In the genomic region with DNA sequence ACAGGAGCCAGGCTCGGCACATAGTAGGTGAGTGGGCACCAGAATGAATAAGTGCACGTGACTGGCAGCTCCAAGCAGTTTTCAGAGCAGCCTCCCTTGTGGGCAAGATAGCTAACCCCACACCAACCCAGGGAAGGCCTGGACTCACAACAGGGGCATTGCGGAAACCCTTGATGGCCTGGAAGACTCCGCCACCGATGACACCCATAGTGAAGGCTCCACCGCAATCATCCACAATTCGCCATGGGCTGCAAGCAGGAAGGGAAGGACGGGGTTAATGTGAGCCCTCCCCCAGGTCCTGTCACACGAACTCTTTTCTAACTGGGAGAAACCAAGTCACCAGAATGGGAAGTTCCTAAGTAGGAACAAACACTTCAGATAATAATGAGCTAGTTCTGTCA, we compare ENCODE assay signal across 7 cellular contexts. TPM values are rescaled to one million over a fixed set of nuclear protein-coding genes. Genes with fewer than 3 reads are reported as not detected.
DNase-seq lines count a peak whose midpoint lies in the region; ATAC-seq and TF ChIP-seq lines count a peak whose summit lies in the region.

No MANE protein-coding gene starts in this region.

- no peak overlapping the region for H2AFZ ChIP-seq in OCI-LY1 (ENCODE audit: low read length)
- H2AFZ ChIP-seq in neural progenitor cell (replicated peaks), result no peak overlapping the region

- DNase-seq in neural progenitor cell (ENCODE audit: low spot score) (peak; percentile 13), NCI-H1930 (lab: John Stamatoyannopoulos, UW) (no peak), NCI-H2196 treated with DMSO at 0.1 percent for 48 hours (lab: John Stamatoyannopoulos, UW; ENCODE audit: unreplicated experiment) (no peak)

- peak overlapping the region; percentile 53 for H3K27ac Mint-ChIP-seq in neural progenitor cell

- peak overlapping the region; percentile 90 for H3K27ac ChIP-seq in OCI-LY1 (ENCODE audit: low read depth, low read length, poor library complexity, severe bottlenecking)
- H3K27ac ChIP-seq in ectodermal cell (ENCODE audit: insufficient read depth, low read depth, low read length, poor library complexity, severe bottlenecking), result no peak overlapping the region
- no peak overlapping the region for H3K27ac ChIP-seq in neural progenitor cell

- ATAC-seq in GM21528 (IDR thresholded peaks at IDR 0.05; ENCODE audit: low FRiP score, unreplicated experiment), result no peak

- H3K4me1 Mint-ChIP-seq in neural progenitor cell, result peaks cover 19% of the 10 kb centered on the region

- H3K4me1 ChIP-seq in OCI-LY1 (ENCODE audit: insufficient read depth, low read length, severe bottlenecking), result peaks cover 29% of the 10 kb centered on the region
- H3K4me1 ChIP-seq in ectodermal cell (ENCODE audit: control insufficient read depth, insufficient read depth, low read length), result no peaks in the 10 kb centered on the region
- no peaks in the 10 kb centered on the region for H3K4me1 ChIP-seq in neural progenitor cell

- peaks cover 13% of the 10 kb centered on the region; the same call in 1 of the 2 replicates for H3K79me2 ChIP-seq in OCI-LY1 (ENCODE audit: insufficient read depth, low read length)
- H3K79me2 ChIP-seq in neural progenitor cell (ENCODE audit: low read depth), result peaks cover 44% of the 10 kb centered on the region

- H3K4me2 ChIP-seq in OCI-LY1 (ENCODE audit: low read length), result peak overlapping the region; percentile 96
- peak overlapping the region; percentile 90 for H3K4me2 ChIP-seq in neural progenitor cell

- no peaks in the 10 kb centered on the region for H4K20me1 ChIP-seq in OCI-LY1 (ENCODE audit: insufficient read depth, low read length)
- peaks cover 22% of the 10 kb centered on the region for H4K20me1 ChIP-seq in neural progenitor cell (ENCODE audit: low read depth)

- peak overlapping the region; percentile 72 for H3K4me3 ChIP-seq in GM12875 (ENCODE audit: low read depth, low read length)
- peak overlapping the region; percentile 100 for H3K4me3 ChIP-seq in OCI-LY1 (ENCODE audit: low read depth, low read length, poor library complexity, severe bottlenecking)
- peak overlapping the region; percentile 65 for H3K4me3 ChIP-seq in ectodermal cell (ENCODE audit: insufficient read depth, low read depth, low read length)
- peak overlapping the region; percentile 80 for H3K4me3 ChIP-seq in neural progenitor cell

- H3K9ac ChIP-seq in OCI-LY1 (ENCODE audit: low read length) (peak overlapping the region; percentile 99), neural progenitor cell (no peak overlapping the region)

- peak overlapping the region; percentile 91 for H3K4me3 Mint-ChIP-seq in neural progenitor cell

- 35 to 49% methylated on average over 8 to 9 of the region's 9 CpGs for WGBS in ectodermal cell, 2 experiments

- H3K9me2 ChIP-seq in OCI-LY1 (ENCODE audit: low read depth, low read length), result no peaks in the 10 kb centered on the region

- H3K27me3 Mint-ChIP-seq in neural progenitor cell (ENCODE audit: insufficient read depth, low read depth), result peaks cover 8% of the 10 kb centered on the region

- H3F3A ChIP-seq in OCI-LY1 (ENCODE audit: insufficient read depth, low read length) (no peaks in the 10 kb centered on the region), neural progenitor cell (ENCODE audit: low read depth) (peaks cover 7% of the 10 kb centered on the region)

- peaks cover 12% of the 10 kb centered on the region for H3K9me3 Mint-ChIP-seq in neural progenitor cell

- peaks cover 6% of the 10 kb centered on the region for H3K36me3 Mint-ChIP-seq in neural progenitor cell

- H3K27me3 ChIP-seq in OCI-LY1 (ENCODE audit: insufficient read depth, low read length), result no peaks in the 10 kb centered on the region
- no peaks in the 10 kb centered on the region for H3K27me3 ChIP-seq in ectodermal cell (ENCODE audit: control insufficient read depth, insufficient read depth, low read length, poor library complexity, severe bottlenecking)
- no peaks in the 10 kb centered on the region for H3K27me3 ChIP-seq in neural progenitor cell

- TF ChIP-seq CTCF in GM12875 (IDR thresholded peaks at IDR 0.05; ENCODE audit: borderline replicate concordance, insufficient read depth, low read depth, low read length) (no peak), OCI-LY1 (IDR thresholded peaks at IDR 0.05; ENCODE audit: low read length) (no peak), neural progenitor cell (IDR thresholded peaks at IDR 0.05) (no peak)

- H3K9me3 ChIP-seq in OCI-LY1 (ENCODE audit: low read length), result no peaks in the 10 kb centered on the region
- no peaks in the 10 kb centered on the region for H3K9me3 ChIP-seq in ectodermal cell (ENCODE audit: control insufficient read depth, low read length)
- H3K9me3 ChIP-seq in neural progenitor cell (ENCODE audit: low read depth), result no peaks in the 10 kb centered on the region

- H3K36me3 ChIP-seq in OCI-LY1 (ENCODE audit: insufficient read depth, low read length) (peaks cover 49% of the 10 kb centered on the region), ectodermal cell (ENCODE audit: control insufficient read depth, insufficient read depth, low read length) (peaks cover 8% of the 10 kb centered on the region), neural progenitor cell (no peaks in the 10 kb centered on the region)

RNA-seq across cellular contexts. Expression of gene TIMM17B, which starts 1.0 kb away (rescaled TPM):
- polyA plus RNA-seq in ectodermal cell (2013, experiment 1 of 4), result 74.6 TPM
- 75.7 TPM for polyA plus RNA-seq in ectodermal cell (2013, experiment 2 of 4)
- 67.5 TPM for polyA plus RNA-seq in ectodermal cell (2013, experiment 3 of 4)
- 81.2 TPM for polyA plus RNA-seq in ectodermal cell (2013, experiment 4 of 4)
- 48.7 and 105 TPM in 2 replicates for total RNA-seq in neural progenitor cell (ENCODE audit: low replicate concordance)

RNA-seq across cellular contexts. Expression of gene PQBP1, which starts 1.1 kb away (rescaled TPM):
- polyA plus RNA-seq in ectodermal cell (2013, experiment 1 of 4), result 80.0 TPM
- 71.3 TPM for polyA plus RNA-seq in ectodermal cell (2013, experiment 2 of 4)
- 58.9 TPM for polyA plus RNA-seq in ectodermal cell (2013, experiment 3 of 4)
- polyA plus RNA-seq in ectodermal cell (2013, experiment 4 of 4), result 62.3 TPM
- 26.9 and 49.7 TPM in 2 replicates for total RNA-seq in neural progenitor cell (ENCODE audit: low replicate concordance)

RNA-seq across cellular contexts. Expression of gene SLC35A2, which starts 14.8 kb away (rescaled TPM):
- 18.2 TPM for polyA plus RNA-seq in ectodermal cell (2013, experiment 1 of 4)
- polyA plus RNA-seq in ectodermal cell (2013, experiment 2 of 4), result 25.0 TPM
- 14.1 TPM for polyA plus RNA-seq in ectodermal cell (2013, experiment 3 of 4)
- 15.4 TPM for polyA plus RNA-seq in ectodermal cell (2013, experiment 4 of 4)
- 8.6 and 11.7 TPM in 2 replicates for total RNA-seq in neural progenitor cell (ENCODE audit: low replicate concordance)

RNA-seq across cellular contexts. Expression of gene PIM2, which starts 22.2 kb away (rescaled TPM):
- 12.5 TPM for polyA plus RNA-seq in ectodermal cell (2013, experiment 1 of 4)
- 13.9 TPM for polyA plus RNA-seq in ectodermal cell (2013, experiment 2 of 4)
- polyA plus RNA-seq in ectodermal cell (2013, experiment 3 of 4), result 10.5 TPM
- polyA plus RNA-seq in ectodermal cell (2013, experiment 4 of 4), result 11.4 TPM
- 14.7 and 16.6 TPM in 2 replicates for total RNA-seq in neural progenitor cell (ENCODE audit: low replicate concordance)
